23 cellular contexts compared by ENCODE assay signal in the genomic region with DNA sequence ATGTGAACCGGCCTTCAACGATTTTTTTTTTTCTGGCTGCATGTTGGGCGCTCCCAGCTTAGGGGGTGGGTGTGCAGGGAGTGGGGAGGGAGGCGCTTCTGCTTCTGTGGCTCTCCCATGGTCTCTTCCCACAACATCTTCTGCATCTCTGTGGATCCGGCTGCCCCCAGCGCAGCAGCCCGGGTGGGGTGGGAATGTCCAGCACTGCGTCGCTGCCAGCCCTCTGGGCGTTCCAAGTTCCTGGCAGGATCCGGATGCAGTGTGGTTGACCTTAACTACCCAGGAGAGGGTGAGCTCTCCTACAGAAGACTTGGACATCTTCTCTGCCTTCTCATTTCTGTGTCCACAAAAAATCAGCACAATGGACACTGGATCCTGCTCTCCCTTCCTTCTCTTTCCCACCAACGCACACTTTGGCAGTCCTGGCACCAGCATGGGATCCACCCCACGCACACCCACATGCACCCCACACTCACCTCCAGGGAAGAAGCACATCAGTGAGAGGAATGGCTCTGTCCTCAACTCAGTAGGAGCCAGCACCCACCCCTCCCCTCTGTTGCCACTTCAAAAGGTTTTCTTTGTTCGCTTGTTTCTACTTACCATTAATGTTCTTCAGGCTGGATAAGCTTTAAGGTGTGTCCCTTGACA.
DNase-seq lines count a peak whose midpoint lies in the region; ATAC-seq and TF ChIP-seq lines count a peak whose summit lies in the region.
"Had no signal": no experiment of that assay in that cellular context is flagged by ENCODE, and none has a peak within 500 bp of the region (broad histone marks: within the 10 kb centered on the region; RNA-seq: fewer than 3 reads in every experiment).

No MANE protein-coding gene starts in this region.

- peak overlapping the region in 1 of 3 donors; percentile 52 for H3K9ac ChIP-seq in skeletal muscle tissue (ENCODE audit: low read depth in 1 of 3, low read length in 3 of 3)

- no peaks in the 10 kb centered on the region for H3K9me3 ChIP-seq in skeletal muscle tissue (ENCODE audit: control insufficient read depth in 3 of 3, low read length in 3 of 3)
- H3K9me3 ChIP-seq: body of pancreas, neutrophil had no signal

- no peaks in the 10 kb centered on the region for H3K27me3 ChIP-seq in skeletal muscle tissue (ENCODE audit: control insufficient read depth in 3 of 3, insufficient read depth in 3 of 3, low read length in 3 of 3)
- H3K27me3 ChIP-seq: body of pancreas had no signal

- no peaks in the 10 kb centered on the region for H3K36me3 ChIP-seq in skeletal muscle tissue (ENCODE audit: control insufficient read depth in 3 of 3, insufficient read depth in 3 of 3, low read length in 3 of 3)
- H3K36me3 ChIP-seq: neutrophil had no signal

- ATAC-seq in activated CD8-positive, alpha-beta T cell treated with anti-CD3 and anti-CD28 coated beads for 36 hours = no peak
- ATAC-seq in activated CD4-positive, alpha-beta T cell treated with anti-CD3 and anti-CD28 coated beads for 36 hours = no peak
- ATAC-seq: activated T-cell treated with anti-CD3 and anti-CD28 coated beads, Interleukin-2, amount 50 U/mL, for 72 hours; body of pancreas had no signal

- intact Hi-C loops in activated CD4-positive, alpha-beta memory T cell treated with anti-CD3 and anti-CD28 coated beads for 36 hours (cut with micrococcal nuclease) = no loop called here
- intact Hi-C loops in activated CD8-positive, alpha-beta T cell treated with anti-CD3 and anti-CD28 coated beads for 36 hours (cut with micrococcal nuclease) = no loop called here
- intact Hi-C loops in activated CD4-positive, alpha-beta T cell treated with anti-CD3 and anti-CD28 coated beads for 36 hours (cut with DNase I, micrococcal nuclease) = loop anchor here (10.0 kb wide), 2 partner anchors 255 to 345 kb away; partner anchors contain the start of gene IRS2 (in 1 of the 2)

- peaks cover 34% of the 10 kb centered on the region for H3K27me3 Mint-ChIP-seq in activated CD4-positive, alpha-beta memory T cell treated with anti-CD3 and anti-CD28 coated beads, Interleukin-2, amount 10 ng/mL, durations not matched to agents 7 days and 5 days
- peaks cover 30% of the 10 kb centered on the region for H3K27me3 Mint-ChIP-seq in activated CD4-positive, alpha-beta memory T cell treated with anti-CD3 and anti-CD28 coated beads for 36 hours
- H3K27me3 Mint-ChIP-seq in endothelial cell (ENCODE audit: unreplicated experiment) = peaks cover 4% of the 10 kb centered on the region
- peaks cover 26% of the 10 kb centered on the region for H3K27me3 Mint-ChIP-seq in activated CD8-positive, alpha-beta T cell treated with anti-CD3 and anti-CD28 coated beads for 36 hours
- peaks cover 24% of the 10 kb centered on the region for H3K27me3 Mint-ChIP-seq in activated CD4-positive, alpha-beta T cell treated with anti-CD3 and anti-CD28 coated beads for 36 hours
- H3K27me3 Mint-ChIP-seq in immature natural killer cell (ENCODE audit: low read depth in 3 of 3) = peaks cover 2 to 10% (median 8%) of the 10 kb centered on the region in 3 donors

- POLR2A ChIA-PET in activated CD4-positive, alpha-beta memory T cell treated with anti-CD3 and anti-CD28 coated beads, Interleukin-2, amount 10 ng/mL, durations not matched to agents 7 days and 5 days (lab: Charles Lee) = no interaction called here
- POLR2A ChIA-PET in activated CD4-positive, alpha-beta memory T cell treated with anti-CD3 and anti-CD28 coated beads for 36 hours (lab: Charles Lee) = no interaction called here
- POLR2A ChIA-PET in activated CD8-positive, alpha-beta T cell treated with anti-CD3 and anti-CD28 coated beads for 36 hours (lab: Charles Lee) = no interaction called here
- POLR2A ChIA-PET in activated CD4-positive, alpha-beta T cell treated with anti-CD3 and anti-CD28 coated beads for 36 hours (lab: Charles Lee) = no interaction called here

- CTCF ChIA-PET in activated CD4-positive, alpha-beta memory T cell treated with anti-CD3 and anti-CD28 coated beads, Interleukin-2, amount 10 ng/mL, durations not matched to agents 7 days and 5 days (lab: Charles Lee) = interaction anchor here (0.6 kb wide), 1 partner anchor 707 kb away, joined by 3 read pairs; no protein-coding TSS in a partner anchor
- CTCF ChIA-PET in activated CD4-positive, alpha-beta memory T cell treated with anti-CD3 and anti-CD28 coated beads for 36 hours (lab: Charles Lee) = no interaction called here
- CTCF ChIA-PET in activated CD8-positive, alpha-beta T cell treated with anti-CD3 and anti-CD28 coated beads for 36 hours (lab: Charles Lee) = no interaction called here
- CTCF ChIA-PET in activated CD4-positive, alpha-beta T cell treated with anti-CD3 and anti-CD28 coated beads for 36 hours (lab: Charles Lee) = no interaction called here

- no peaks in the 10 kb centered on the region for H3K9me3 Mint-ChIP-seq in activated CD4-positive, alpha-beta memory T cell treated with anti-CD3 and anti-CD28 coated beads, Interleukin-2, amount 10 ng/mL, durations not matched to agents 7 days and 5 days
- H3K9me3 Mint-ChIP-seq in activated CD4-positive, alpha-beta memory T cell treated with anti-CD3 and anti-CD28 coated beads for 36 hours = no peaks in the 10 kb centered on the region
- no peaks in the 10 kb centered on the region for H3K9me3 Mint-ChIP-seq in endothelial cell (ENCODE audit: unreplicated experiment)
- H3K9me3 Mint-ChIP-seq in activated CD8-positive, alpha-beta T cell treated with anti-CD3 and anti-CD28 coated beads for 36 hours = no peaks in the 10 kb centered on the region
- no peaks in the 10 kb centered on the region for H3K9me3 Mint-ChIP-seq in activated CD4-positive, alpha-beta T cell treated with anti-CD3 and anti-CD28 coated beads for 36 hours (ENCODE audit: low read depth)
- H3K9me3 Mint-ChIP-seq in immature natural killer cell = no peaks in the 10 kb centered on the region
- H3K9me3 Mint-ChIP-seq: activated T-cell treated with anti-CD3 and anti-CD28 coated beads, Interleukin-2, amount 50 U/mL, for 72 hours; type B pancreatic cell had no signal

- H3K4me1 Mint-ChIP-seq in activated CD4-positive, alpha-beta memory T cell treated with anti-CD3 and anti-CD28 coated beads, Interleukin-2, amount 10 ng/mL, durations not matched to agents 7 days and 5 days = no peaks in the 10 kb centered on the region
- no peaks in the 10 kb centered on the region for H3K4me1 Mint-ChIP-seq in activated CD4-positive, alpha-beta memory T cell treated with anti-CD3 and anti-CD28 coated beads for 36 hours (ENCODE audit: low read depth)
- H3K4me1 Mint-ChIP-seq in endothelial cell (ENCODE audit: unreplicated experiment) (peaks cover 61% of the 10 kb centered on the region), immature natural killer cell (no peaks in the 10 kb centered on the region)
- H3K4me1 Mint-ChIP-seq in activated CD8-positive, alpha-beta T cell treated with anti-CD3 and anti-CD28 coated beads for 36 hours (ENCODE audit: low read depth) = no peaks in the 10 kb centered on the region
- no peaks in the 10 kb centered on the region for H3K4me1 Mint-ChIP-seq in activated CD4-positive, alpha-beta T cell treated with anti-CD3 and anti-CD28 coated beads for 36 hours

- TF ChIP-seq CTCF in endothelial cell (IDR thresholded peaks at IDR 0.05; ENCODE audit: unreplicated experiment) = no peak
- TF ChIP-seq CTCF in activated CD8-positive, alpha-beta T cell treated with anti-CD3 and anti-CD28 coated beads for 36 hours (IDR thresholded peaks at IDR 0.05) = no peak

- peak overlapping the region in 1 of 3 donors; percentile 54 for H3K4me3 ChIP-seq in skeletal muscle tissue (ENCODE audit: low read length in 3 of 3)
- H3K4me3 ChIP-seq: body of pancreas, SK-N-MC had no signal

- no peaks in the 10 kb centered on the region for H3K36me3 Mint-ChIP-seq in activated CD4-positive, alpha-beta memory T cell treated with anti-CD3 and anti-CD28 coated beads, Interleukin-2, amount 10 ng/mL, durations not matched to agents 7 days and 5 days (ENCODE audit: low read depth)
- H3K36me3 Mint-ChIP-seq in activated CD4-positive, alpha-beta memory T cell treated with anti-CD3 and anti-CD28 coated beads for 36 hours = no peaks in the 10 kb centered on the region
- H3K36me3 Mint-ChIP-seq in endothelial cell (ENCODE audit: low read depth, unreplicated experiment) = peaks cover 5% of the 10 kb centered on the region
- no peaks in the 10 kb centered on the region for H3K36me3 Mint-ChIP-seq in activated CD8-positive, alpha-beta T cell treated with anti-CD3 and anti-CD28 coated beads for 36 hours (ENCODE audit: low read depth)
- H3K36me3 Mint-ChIP-seq in activated CD4-positive, alpha-beta T cell treated with anti-CD3 and anti-CD28 coated beads for 36 hours (ENCODE audit: low read depth) = no peaks in the 10 kb centered on the region
- no peaks in the 10 kb centered on the region for H3K36me3 Mint-ChIP-seq in immature natural killer cell
- H3K36me3 Mint-ChIP-seq: type B pancreatic cell had no signal

- peaks cover 27 to 52% (median 45%) of the 10 kb centered on the region in 3 donors for H3K4me1 ChIP-seq in skeletal muscle tissue (ENCODE audit: control insufficient read depth in 3 of 3, insufficient read depth in 3 of 3, low read length in 3 of 3)
- H3K4me1 ChIP-seq: body of pancreas had no signal

- peak; percentile 5 for DNase-seq in activated CD4-positive, alpha-beta memory T cell treated with anti-CD3 and anti-CD28 coated beads, Interleukin-2, amount 10 ng/mL, durations not matched to agents 7 days and 5 days
- DNase-seq in activated CD4-positive, alpha-beta memory T cell treated with anti-CD3 and anti-CD28 coated beads for 36 hours = no peak
- DNase-seq in NCI-H146 treated with DMSO at 0.1 percent for 48 hours (lab: John Stamatoyannopoulos, UW; ENCODE audit: unreplicated experiment) = peak; percentile 43
- DNase-seq in endothelial cell (ENCODE audit: low spot score) = peak; percentile 1
- DNase-seq in activated CD8-positive, alpha-beta T cell treated with anti-CD3 and anti-CD28 coated beads for 36 hours = no peak
- DNase-seq in activated CD4-positive, alpha-beta T cell treated with anti-CD3 and anti-CD28 coated beads for 36 hours = no peak
- no peak for DNase-seq in immature natural killer cell
- DNase-seq: activated CD4-positive, CD25-positive, alpha-beta regulatory T cell; activated T-cell treated with anti-CD3 and anti-CD28 coated beads, Interleukin-2, amount 50 U/mL, for 72 hours; body of pancreas; Calu3; DMS79; GDM1; HCEC 1CT; NCI-H1436 treated with DMSO at 0.1 percent for 48 hours; NCI-H526; OCI-M1; stimulated activated CD4-positive, alpha-beta T cell treated with anti-CD3 and anti-CD28 coated beads, Interleukin-4, amount 100 ng/mL, for 24 hours had no signal

- H3K4me3 Mint-ChIP-seq in activated CD4-positive, alpha-beta memory T cell treated with anti-CD3 and anti-CD28 coated beads, Interleukin-2, amount 10 ng/mL, durations not matched to agents 7 days and 5 days = no peak overlapping the region
- no peak overlapping the region for H3K4me3 Mint-ChIP-seq in activated CD4-positive, alpha-beta memory T cell treated with anti-CD3 and anti-CD28 coated beads for 36 hours
- H3K4me3 Mint-ChIP-seq in endothelial cell (ENCODE audit: unreplicated experiment) = no peak overlapping the region
- H3K4me3 Mint-ChIP-seq in activated CD8-positive, alpha-beta T cell treated with anti-CD3 and anti-CD28 coated beads for 36 hours = no peak overlapping the region
- H3K4me3 Mint-ChIP-seq in activated CD4-positive, alpha-beta T cell treated with anti-CD3 and anti-CD28 coated beads for 36 hours = no peak overlapping the region
- no peak overlapping the region for H3K4me3 Mint-ChIP-seq in immature natural killer cell
- H3K4me3 Mint-ChIP-seq: activated T-cell treated with anti-CD3 and anti-CD28 coated beads, Interleukin-2, amount 50 U/mL, for 72 hours; type B pancreatic cell had no signal

- no peak overlapping the region for H3K27ac Mint-ChIP-seq in activated CD4-positive, alpha-beta memory T cell treated with anti-CD3 and anti-CD28 coated beads, Interleukin-2, amount 10 ng/mL, durations not matched to agents 7 days and 5 days
- no peak overlapping the region for H3K27ac Mint-ChIP-seq in activated CD4-positive, alpha-beta memory T cell treated with anti-CD3 and anti-CD28 coated beads for 36 hours
- H3K27ac Mint-ChIP-seq in endothelial cell (ENCODE audit: unreplicated experiment) (peak overlapping the region; percentile 42), immature natural killer cell (no peak overlapping the region)
- no peak overlapping the region for H3K27ac Mint-ChIP-seq in activated CD8-positive, alpha-beta T cell treated with anti-CD3 and anti-CD28 coated beads for 36 hours
- H3K27ac Mint-ChIP-seq in activated CD4-positive, alpha-beta T cell treated with anti-CD3 and anti-CD28 coated beads for 36 hours = no peak overlapping the region
- H3K27ac Mint-ChIP-seq: activated T-cell treated with anti-CD3 and anti-CD28 coated beads, Interleukin-2, amount 50 U/mL, for 72 hours; type B pancreatic cell had no signal

- H3K27ac ChIP-seq in skeletal muscle tissue (ENCODE audit: low read depth, low read length) = peak overlapping the region; percentile 77
- H3K27ac ChIP-seq: neutrophil, RWPE1, SK-N-MC had no signal

Comparison
In these comparisons a context has a peak if more than half of its experiments do, and no peak if none do; other contexts are left out.
1. DNase-seq: peak in activated CD4-positive, alpha-beta memory T cell treated with anti-CD3 and anti-CD28 coated beads, Interleukin-2, amount 10 ng/mL, durations not matched to agents 7 days and 5 days (single experiment), NCI-H146 treated with DMSO at 0.1 percent for 48 hours (single experiment) and endothelial cell (single experiment); none in activated CD4-positive, alpha-beta memory T cell treated with anti-CD3 and anti-CD28 coated beads for 36 hours (single experiment), activated CD8-positive, alpha-beta T cell treated with anti-CD3 and anti-CD28 coated beads for 36 hours (single experiment), activated CD4-positive, alpha-beta T cell treated with anti-CD3 and anti-CD28 coated beads for 36 hours (single experiment) and immature natural killer cell (0 of 3).
2. intact Hi-C loops: an anchor here in activated CD4-positive, alpha-beta T cell treated with anti-CD3 and anti-CD28 coated beads for 36 hours (10.0 kb wide); none called in activated CD4-positive, alpha-beta memory T cell treated with anti-CD3 and anti-CD28 coated beads for 36 hours and activated CD8-positive, alpha-beta T cell treated with anti-CD3 and anti-CD28 coated beads for 36 hours.